14 cellular contexts compared by ENCODE assay signal in genomic region chr5:178349607-178350353, GRCh38.
DNase-seq lines count a peak whose midpoint lies in the region; ATAC-seq, FAIRE-seq and TF ChIP-seq lines count a peak whose summit lies in the region.
"Had no signal": no experiment of that assay in that cellular context is flagged by ENCODE, and none has a peak within 500 bp of the region (broad histone marks: within the 10 kb centered on the region; RNA-seq: fewer than 3 reads in every experiment).

No MANE protein-coding gene starts in this region.

- no peak overlapping the region for H2AK5ac ChIP-seq in mesenchymal stem cell (ENCODE audit: low read length, severe bottlenecking)

- 0% methylated on average over 9 of the region's 9 CpGs for WGBS in K562 (ENCODE audit: insufficient coverage, low coverage, missing lambda C conversion rate)
- WGBS in mesenchymal stem cell = 86% methylated on average over 9 of the region's 9 CpGs

- no peak overlapping the region for H3K4me2 ChIP-seq in GM23338
- H3K4me2 ChIP-seq in K562 (ENCODE audit: insufficient read depth, low read length) = no peak overlapping the region
- no peak overlapping the region for H3K4me2 ChIP-seq in mesenchymal stem cell (ENCODE audit: low read length, poor library complexity, severe bottlenecking)

- no peaks in the 10 kb centered on the region for H3K9me3 ChIP-seq in K562 (replicated peaks; ENCODE audit: control insufficient read depth, insufficient read depth, low read depth, low read length)
- H3K9me3 ChIP-seq in mesenchymal stem cell (ENCODE audit: control insufficient read depth, low read length) = no peaks in the 10 kb centered on the region
- H3K9me3 ChIP-seq: MG63, SJCRH30 had no signal

- H4K91ac ChIP-seq in mesenchymal stem cell (ENCODE audit: low read length) = peak overlapping the region; percentile 59

- TF ChIP-seq POLR2A in K562 (conservative IDR thresholded peaks at IDR 0.05) = no peak

- H2BK12ac ChIP-seq in mesenchymal stem cell (ENCODE audit: low read length in 2 of 2) = no peak overlapping the region

- H3K27me3 Mint-ChIP-seq in GM23338 (ENCODE audit: insufficient read depth, low read depth, poor library complexity) (peaks cover 2% of the 10 kb centered on the region), type B pancreatic cell (peaks cover 10% of the 10 kb centered on the region)
- peaks cover 31 to 60% of the 10 kb centered on the region in 2 donors for H3K27me3 Mint-ChIP-seq in effector memory CD8-positive, alpha-beta T cell

- H2AFZ ChIP-seq in GM23338 = no peak overlapping the region
- H2AFZ ChIP-seq in K562 (ENCODE audit: low read depth, low read length) = no peak overlapping the region
- H2AFZ ChIP-seq in mesenchymal stem cell (ENCODE audit: low read depth, low read length) = no peak overlapping the region

- H3K4me3 Mint-ChIP-seq in GM23338 = no peak overlapping the region
- peak overlapping the region; percentile 29 for H3K4me3 Mint-ChIP-seq in type B pancreatic cell
- H3K4me3 Mint-ChIP-seq in effector memory CD8-positive, alpha-beta T cell = no peak overlapping the region
- H3K4me3 Mint-ChIP-seq: CD4-positive, alpha-beta T cell had no signal

- no peak overlapping the region for H3K18ac ChIP-seq in mesenchymal stem cell (ENCODE audit: low read depth in 1 of 2, low read length in 2 of 2)

- H3K36me3 ChIP-seq in GM23338 (ENCODE audit: insufficient read depth) = no peaks in the 10 kb centered on the region
- no peaks in the 10 kb centered on the region for H3K36me3 ChIP-seq in K562 (ENCODE audit: control insufficient read depth, insufficient read depth, low read length)
- no peaks in the 10 kb centered on the region for H3K36me3 ChIP-seq in mesenchymal stem cell (ENCODE audit: control insufficient read depth in 1 of 2, insufficient read depth in 2 of 2, low read depth in 1 of 2, low read length in 2 of 2)
- H3K36me3 ChIP-seq: SJCRH30 had no signal

- DNase-seq in GM23338 (ENCODE audit: low spot score) (no peak), K562 (ENCODE audit: extremely low read depth in 1 of 4, low spot score in 3 of 4) (no peak), mesenchymal stem cell (no peak), type B pancreatic cell (ENCODE audit: extremely low spot score, unreplicated experiment) (no peak), ecto neural progenitor cell (ENCODE audit: low spot score) (no peak), activated T-cell treated with anti-CD3 and anti-CD28 coated beads for 4 hours (no peak)
- DNase-seq in effector memory CD8-positive, alpha-beta T cell = no peak
- DNase-seq: CD4-positive, alpha-beta T cell; DMS53; NCI-H1105; NCI-H187; NCI-H69; SJCRH30 had no signal

- H3K27ac Mint-ChIP-seq in GM23338 (peak overlapping the region; percentile 17; the same call in 1 of the 2 replicates), type B pancreatic cell (peak overlapping the region; percentile 63)
- no peak overlapping the region for H3K27ac Mint-ChIP-seq in effector memory CD8-positive, alpha-beta T cell
- H3K27ac Mint-ChIP-seq: CD4-positive, alpha-beta T cell had no signal

- no peak overlapping the region for H3K23ac ChIP-seq in mesenchymal stem cell (ENCODE audit: low read length in 2 of 2)

- H3K27ac ChIP-seq in GM23338 (ENCODE audit: low read depth) = no peak overlapping the region
- no peak overlapping the region for H3K27ac ChIP-seq in K562 (ENCODE audit: extremely low read depth, low read depth, low read length)
- no peak overlapping the region for H3K27ac ChIP-seq in mesenchymal stem cell (ENCODE audit: low read length, poor library complexity, severe bottlenecking)
- H3K27ac ChIP-seq: SJCRH30 had no signal

- H4K8ac ChIP-seq in mesenchymal stem cell (ENCODE audit: low read length) = no peak overlapping the region

- H3K27me3 ChIP-seq in GM23338 (ENCODE audit: insufficient read depth) (no peaks in the 10 kb centered on the region), K562 (ENCODE audit: control insufficient read depth in 2 of 2, insufficient read depth in 2 of 2, low read length in 2 of 2) (peaks cover 20 to 58% of the 10 kb centered on the region in 2 experiments; a peak in 4 of 5 replicates), mesenchymal stem cell (ENCODE audit: control insufficient read depth in 1 of 2, insufficient read depth in 1 of 2, low read length in 2 of 2) (peaks cover 0 to 33% of the 10 kb centered on the region in 2 experiments)
- H3K27me3 ChIP-seq: MG63, SJCRH30 had no signal

- BruUV-seq in K562 (replicated peaks; lab: Mats Ljungman, UMichigan) = no TSS peak

- in situ Hi-C loops in K562 (cut with MboI) = no loop called here

- ATAC-seq in GM23338 = no peak
- ATAC-seq in K562 = no peak
- ATAC-seq in effector memory CD8-positive, alpha-beta T cell (replicated peaks) = no peak

- CTCF ChIA-PET in K562 (lab: Yijun Ruan, JAX; ENCODE audit: low intra/inter-chr PET ratio) = no interaction called here

- POLR2A ChIA-PET in K562 (lab: Yijun Ruan, JAX) = no interaction called here

- H3K9me3 Mint-ChIP-seq in GM23338 = no peaks in the 10 kb centered on the region
- no peaks in the 10 kb centered on the region for H3K9me3 Mint-ChIP-seq in type B pancreatic cell
- no peaks in the 10 kb centered on the region for H3K9me3 Mint-ChIP-seq in effector memory CD8-positive, alpha-beta T cell
- H3K9me3 Mint-ChIP-seq: CD4-positive, alpha-beta T cell had no signal

- H4K20me1 ChIP-seq in GM23338 (replicated peaks; ENCODE audit: insufficient read depth) (no peaks in the 10 kb centered on the region), K562 (replicated peaks; ENCODE audit: control insufficient read depth, insufficient read depth, low read length) (no peaks in the 10 kb centered on the region)

- H3F3A ChIP-seq in GM23338 (replicated peaks; ENCODE audit: low read depth) = no peaks in the 10 kb centered on the region

- H3K79me1 ChIP-seq in mesenchymal stem cell (replicated peaks; ENCODE audit: low read length, poor library complexity, severe bottlenecking) = no peaks in the 10 kb centered on the region

- H3K4me1 Mint-ChIP-seq in GM23338 = peaks cover 39% of the 10 kb centered on the region
- peaks cover 57% of the 10 kb centered on the region for H3K4me1 Mint-ChIP-seq in type B pancreatic cell (ENCODE audit: unreplicated experiment)
- H3K4me1 Mint-ChIP-seq in effector memory CD8-positive, alpha-beta T cell (ENCODE audit: low read depth in 2 of 2) = no peaks in the 10 kb centered on the region

- TF ChIP-seq CTCF in GM23338 (conservative IDR thresholded peaks at IDR 0.05; ENCODE audit: low read depth in 2 of 2) = no peak
- TF ChIP-seq CTCF in K562 (IDR thresholded peaks at IDR 0.05 in 2 of 3, conservative IDR thresholded peaks at IDR 0.05 in 1 of 3; ENCODE audit: insufficient read depth in 2 of 3, low read depth in 1 of 3, low read length in 3 of 3) = no peak
- no peak for TF ChIP-seq CTCF in type B pancreatic cell (conservative IDR thresholded peaks at IDR 0.05)

- H2BK5ac ChIP-seq in mesenchymal stem cell (ENCODE audit: low read depth, low read length, poor library complexity, severe bottlenecking) = no peak overlapping the region

- H3K9me2 ChIP-seq in GM23338 (ENCODE audit: insufficient read depth) = no peaks in the 10 kb centered on the region

- H3K4me3 ChIP-seq in GM23338 (no peak overlapping the region), K562 (no peak overlapping the region), mesenchymal stem cell (ENCODE audit: insufficient read depth in 1 of 2, low read depth in 1 of 2, low read length in 2 of 2) (no peak overlapping the region)
- H3K4me3 ChIP-seq: SJCRH30 had no signal

- FAIRE-seq in K562 (lab: Jason Lieb, UNC) = no peak

- H3K4me1 ChIP-seq in GM23338 (ENCODE audit: insufficient read depth) (no peaks in the 10 kb centered on the region; the same call in 1 of the 2 replicates), K562 (replicated peaks in 1 of 2; ENCODE audit: control insufficient read depth in 2 of 2, insufficient read depth in 2 of 2, low read length in 2 of 2) (peaks cover 0 to 4% of the 10 kb centered on the region in 2 experiments; a peak in 1 of 5 replicates), mesenchymal stem cell (ENCODE audit: control insufficient read depth, insufficient read depth, low read depth, low read length) (no peaks in the 10 kb centered on the region)
- H3K4me1 ChIP-seq: SJCRH30 had no signal

- no peaks in the 10 kb centered on the region for H3K9me1 ChIP-seq in K562 (ENCODE audit: control insufficient read depth, insufficient read depth, low read length)

- no peak for TF ChIP-seq EP300 in K562 (IDR thresholded peaks at IDR 0.05; ENCODE audit: low read length)

- H3K4ac ChIP-seq in mesenchymal stem cell (ENCODE audit: low read depth in 1 of 2, low read length in 2 of 2) = no peak overlapping the region

- H2BK15ac ChIP-seq in mesenchymal stem cell (ENCODE audit: low read depth, poor library complexity, severe bottlenecking) = no peak overlapping the region

- H3K36me3 Mint-ChIP-seq in GM23338 (ENCODE audit: low read depth) (no peaks in the 10 kb centered on the region), type B pancreatic cell (no peaks in the 10 kb centered on the region)
- peaks cover 3% of the 10 kb centered on the region for H3K36me3 Mint-ChIP-seq in effector memory CD8-positive, alpha-beta T cell (ENCODE audit: insufficient read depth)

- H3K9ac ChIP-seq in K562 (ENCODE audit: insufficient read depth in 1 of 2, low read depth in 2 of 2, low read length in 2 of 2) (no peak overlapping the region), mesenchymal stem cell (ENCODE audit: low read length) (no peak overlapping the region)

- H3K14ac ChIP-seq in mesenchymal stem cell (ENCODE audit: low read length in 2 of 2) = no peak overlapping the region

- no peak overlapping the region for H2BK120ac ChIP-seq in mesenchymal stem cell (ENCODE audit: low read depth, low read length)

- intact Hi-C loops in K562 (cut with micrococcal nuclease) = no loop called here

- no peak for TF ChIP-seq RAD21 in K562 (CRISPR knock-in tag; conservative IDR thresholded peaks at IDR 0.05 in 1 of 2, IDR thresholded peaks at IDR 0.05 in 1 of 2)

- no peaks in the 10 kb centered on the region for H3K79me2 ChIP-seq in GM23338 (replicated peaks; ENCODE audit: insufficient read depth)
- no peaks in the 10 kb centered on the region for H3K79me2 ChIP-seq in K562 (ENCODE audit: control insufficient read depth, insufficient read depth, low read length)

TF ChIP-seq in K562, 482 proteins besides CTCF, POLR2A, EP300 and RAD21:
- TF ChIP-seq TGIF2 (CRISPR knock-in tag; IDR thresholded peaks at IDR 0.05) = no peak
- peak; percentile 86 for TF ChIP-seq ZFP36 (IDR thresholded peaks at IDR 0.05; ENCODE audit: low read depth, low read length, partially characterized antibody)

Comparison
In these comparisons a context has a peak if more than half of its experiments do, and no peak if none do; other contexts are left out.
1. H3K27ac Mint-ChIP-seq: peak in GM23338 (single experiment) and type B pancreatic cell (single experiment); none in effector memory CD8-positive, alpha-beta T cell (0 of 2).